Comparison of ENCODE assay signal across 8 cellular contexts in the genomic region with DNA sequence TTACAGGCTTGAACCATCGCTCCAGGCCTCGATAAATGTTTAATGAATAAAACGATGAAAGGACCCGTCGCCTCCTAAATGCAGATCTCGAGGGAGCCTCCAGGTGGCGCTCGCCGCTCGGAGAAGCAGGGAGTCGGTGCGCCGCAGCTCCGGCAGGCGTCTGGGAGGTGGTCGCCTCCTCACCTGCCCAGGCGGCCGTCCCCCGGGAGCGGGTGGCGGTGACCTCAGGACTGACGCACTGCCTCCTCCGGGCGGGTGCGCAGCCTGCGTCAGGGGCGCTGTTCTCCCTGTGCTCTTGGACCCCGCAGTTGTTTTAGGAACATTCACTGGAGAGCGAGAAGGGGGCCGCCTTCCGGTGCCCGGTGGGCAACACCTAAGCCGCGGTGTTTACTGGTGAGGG. TPM values are rescaled to one million over a fixed set of nuclear protein-coding genes. Genes with fewer than 3 reads are reported as not detected.
DNase-seq lines count a peak whose midpoint lies in the region; TF ChIP-seq lines count a peak whose summit lies in the region.

No MANE protein-coding gene starts in this region.

- DNase-seq in AG08395 (ENCODE audit: low spot score) (peak; percentile 65), GM19240 (ENCODE audit: insufficient read length, low spot score) (peak; percentile 38), NCI-H1694 treated with DMSO at 0.1 percent for 48 hours (lab: John Stamatoyannopoulos, UW) (peak; percentile 55), chondrocyte (ENCODE audit: low spot score) (no peak), kidney glomerular epithelial cell (lab: John Stamatoyannopoulos, UW) (peak; percentile 23), cortex of kidney (lab: John Stamatoyannopoulos, UW) (no peak)
- DNase-seq in activated CD4-positive, alpha-beta T cell treated with anti-CD3 and anti-CD28 coated beads for 4 hours = peak; percentile 56 to 70
- peak; percentile 68 to 73 for DNase-seq in stimulated activated CD4-positive, alpha-beta T cell treated with anti-CD3 and anti-CD28 coated beads, Interleukin-1b, Interleukin-23, amount 100 ng/mL, for 4 hours (ENCODE audit: low read depth in 2 of 2)

- no peak overlapping the region for H3K27ac Mint-ChIP-seq in chondrocyte (ENCODE audit: unreplicated experiment)

- TF ChIP-seq CTCF in chondrocyte (IDR thresholded peaks at IDR 0.05) = peak; percentile 96

- no peaks in the 10 kb centered on the region for H3K27me3 Mint-ChIP-seq in chondrocyte (ENCODE audit: low read depth)

- peaks cover 3% of the 10 kb centered on the region for H3K36me3 Mint-ChIP-seq in chondrocyte (ENCODE audit: low read depth)

- peaks cover 23% of the 10 kb centered on the region for H3K4me1 Mint-ChIP-seq in chondrocyte (ENCODE audit: low read depth)

- peaks cover 5% of the 10 kb centered on the region for H3K9me3 Mint-ChIP-seq in chondrocyte (ENCODE audit: low read depth)

- peak overlapping the region; percentile 61 for H3K4me3 Mint-ChIP-seq in chondrocyte (ENCODE audit: unreplicated experiment)

RNA-seq across cellular contexts. Expression of gene POLE4, which starts 38.6 kb away (rescaled TPM):
- 31.2 to 47.2 TPM (median 39.5 TPM) in 3 replicates for total RNA-seq in chondrocyte

Comparison
In these comparisons a context has a peak if more than half of its experiments do, and no peak if none do; other contexts are left out.
1. DNase-seq: peak in AG08395 (single experiment), GM19240 (single experiment), NCI-H1694 treated with DMSO at 0.1 percent for 48 hours (single experiment), activated CD4-positive, alpha-beta T cell treated with anti-CD3 and anti-CD28 coated beads for 4 hours (2 of 2), kidney glomerular epithelial cell (single experiment) and stimulated activated CD4-positive, alpha-beta T cell treated with anti-CD3 and anti-CD28 coated beads, Interleukin-1b, Interleukin-23, amount 100 ng/mL, for 4 hours (2 of 2); none in chondrocyte (single experiment) and cortex of kidney (single experiment).